In genomic region chr1:16606666-16607432, GRCh38 we compare ENCODE assay signal across 3 cellular contexts. TPM values are rescaled to one million over a fixed set of nuclear protein-coding genes. Genes with fewer than 3 reads are reported as not detected.
"Had no signal": no experiment of that assay in that cellular context is flagged by ENCODE, and none has a peak within 500 bp of the region (broad histone marks: within the 10 kb centered on the region; RNA-seq: fewer than 3 reads in every experiment).

No MANE protein-coding gene starts in this region.

RNA-seq across cellular contexts. Expression of gene RNU1-3, which starts 59.9 kb away (rescaled TPM):
- polyA plus RNA-seq: esophagus, heart left ventricle, psoas muscle had no signal
